Comparison of ENCODE assay signal across 1 cellular context in genomic region chr15:40323953-40324937, GRCh38.
A peak's percentile ranks its signal among the peaks of the same experiment; 100 is the strongest.
TF ChIP-seq lines count a peak whose summit lies in the region.

No MANE protein-coding gene starts in this region.

TF ChIP-seq in K562, 482 proteins besides CTCF, POLR2A, EP300 and RAD21:
- TF ChIP-seq NCOA1 (IDR thresholded peaks at IDR 0.05; ENCODE audit: low read depth) (no peak), MTA3 (IDR thresholded peaks at IDR 0.05; ENCODE audit: borderline replicate concordance) (0 out of 2 replicates have a peak, but pooled peaks have one; percentile 15), E2F6 (IDR thresholded peaks at IDR 0.05; ENCODE audit: borderline replicate concordance in 1 of 2, extremely low read depth in 1 of 2, insufficient read depth in 1 of 2, insufficient read length in 1 of 2, low read depth in 1 of 2, low read length in 1 of 2, poor library complexity in 1 of 2, severe bottlenecking in 1 of 2) (peak in 1 of 2 experiments; percentile 70), BCOR (IDR thresholded peaks at IDR 0.05) (no peak), RBFOX2 (IDR thresholded peaks at IDR 0.05; ENCODE audit: low read depth, low read length) (peak; percentile 50; the same call in 1 of the 2 replicates), FOXA3 (CRISPR knock-in tag; conservative IDR thresholded peaks at IDR 0.05 in 1 of 2, IDR thresholded peaks at IDR 0.05 in 1 of 2) (no peak), GATAD2B (IDR thresholded peaks at IDR 0.05; ENCODE audit: borderline replicate concordance) (0 out of 2 replicates have a peak, but pooled peaks have one; percentile 7), ZNF766 (CRISPR knock-in tag; conservative IDR thresholded peaks at IDR 0.05) (0 out of 2 replicates have a peak, but pooled peaks have one; percentile 48), KDM5B (IDR thresholded peaks at IDR 0.05; ENCODE audit: insufficient replicate concordance, low read depth, low read length) (peak; percentile 55), RBBP5 (IDR thresholded peaks at IDR 0.05; ENCODE audit: borderline replicate concordance, insufficient read depth, low read length, poor library complexity, severe bottlenecking) (peak; percentile 84), PHF8 (IDR thresholded peaks at IDR 0.05; ENCODE audit: borderline replicate concordance, low read length) (no peak; the same call in 1 of the 2 replicates), SIN3B (IDR thresholded peaks at IDR 0.05; ENCODE audit: low read depth) (0 out of 2 replicates have a peak, but pooled peaks have one; percentile 16), POLR2G (IDR thresholded peaks at IDR 0.05; ENCODE audit: low read depth, low read length) (0 out of 2 replicates have a peak, but pooled peaks have one; percentile 1), ZNF551 (CRISPR knock-in tag; IDR thresholded peaks at IDR 0.05) (no peak), STAT6 (CRISPR knock-in tag; IDR thresholded peaks at IDR 0.05) (no peak), ARHGAP35 (IDR thresholded peaks at IDR 0.05; ENCODE audit: partially characterized antibody) (no peak), KDM2B (CRISPR knock-in tag; IDR thresholded peaks at IDR 0.05) (peak; percentile 73; the same call in 1 of the 2 replicates), L3MBTL2 (IDR thresholded peaks at IDR 0.05) (peak; percentile 66), HES1 (IDR thresholded peaks at IDR 0.05; ENCODE audit: low read depth) (no peak), ZNF518B (CRISPR knock-in tag; IDR thresholded peaks at IDR 0.05) (no peak), ID3 (CRISPR knock-in tag; IDR thresholded peaks at IDR 0.05) (no peak), ID3 (tag; IDR thresholded peaks at IDR 0.05) (0 out of 2 replicates have a peak, but pooled peaks have one; percentile 19), ZNF395 (CRISPR knock-in tag; IDR thresholded peaks at IDR 0.05) (0 out of 2 replicates have a peak, but pooled peaks have one; percentile 0), YY1 (IDR thresholded peaks at IDR 0.05; ENCODE audit: borderline replicate concordance in 1 of 3, control insufficient read depth in 1 of 3, extremely low read depth in 1 of 3, insufficient read depth in 3 of 3, insufficient read length in 1 of 3, insufficient replicate concordance in 2 of 3, low read depth in 1 of 3, low read length in 2 of 3) (peak; percentile 51 to 88 (median 72)), BRD4 (IDR thresholded peaks at IDR 0.05) (no peak), SIN3A (IDR thresholded peaks at IDR 0.05; ENCODE audit: borderline replicate concordance in 2 of 2, control insufficient read depth in 1 of 2, low read depth in 2 of 2, low read length in 2 of 2) (0 out of 4 replicates have a peak, but pooled peaks of 1 of the 2 experiments have one; percentile 33), SAP30 (IDR thresholded peaks at IDR 0.05; ENCODE audit: borderline replicate concordance, insufficient read depth, low read depth, low read length, poor library complexity, severe bottlenecking) (peak; percentile 27), PCBP1 (IDR thresholded peaks at IDR 0.05; ENCODE audit: low read depth, low read length, poor library complexity, severe bottlenecking) (peak; percentile 40), SREBF2 (CRISPR knock-in tag; IDR thresholded peaks at IDR 0.05) (no peak)
